In the genomic region with DNA sequence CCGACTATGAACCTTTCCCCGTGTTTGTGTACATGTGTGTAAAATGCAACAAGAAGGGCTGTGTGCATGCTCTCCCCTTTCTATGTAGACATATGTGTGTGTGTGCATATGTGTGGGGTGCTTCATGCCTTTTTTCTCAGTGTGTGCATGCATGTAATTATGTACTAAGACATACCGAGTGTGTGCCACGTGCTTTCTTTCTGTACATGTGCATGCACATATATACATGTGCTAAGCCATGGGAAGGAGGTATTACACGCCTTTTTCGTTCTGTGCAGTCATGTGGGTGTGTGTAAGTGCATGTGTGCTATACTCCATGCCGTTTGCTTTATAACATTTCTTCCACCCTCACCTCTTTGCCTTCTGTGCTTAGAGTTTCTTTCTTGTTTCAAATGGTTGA, we compare ENCODE assay signal across 22 cellular contexts.
DNase-seq lines count a peak whose midpoint lies in the region; ATAC-seq, FAIRE-seq and TF ChIP-seq lines count a peak whose summit lies in the region.
"Had no signal": no experiment of that assay in that cellular context is flagged by ENCODE, and none has a peak within 500 bp of the region (broad histone marks: within the 10 kb centered on the region; RNA-seq: fewer than 3 reads in every experiment).

No MANE protein-coding gene starts in this region.

- DNase-seq in HepG2 (ENCODE audit: low spot score): no peak
- no peak for DNase-seq in right lobe of liver
- no peak for DNase-seq in mesenchymal stem cell
- no peak for DNase-seq in urothelium cell line (ENCODE audit: low spot score)
- no peak for DNase-seq in glomerular visceral epithelial cell (ENCODE audit: extremely low spot score)
- no peak for DNase-seq in activated CD8-positive, alpha-beta memory T cell treated with anti-CD3 and anti-CD28 coated beads, Interleukin-2, amount 10 ng/mL, durations not matched to agents 7 days and 5 days
- DNase-seq: C1 segment of cervical spinal cord; Calu3; CD4-positive, alpha-beta memory T cell; COR-L47; DMS53; DMS79 treated with DMSO at 0.1 percent for 48 hours; GF-D8; GOT3; HFFc6 had no signal

- no peak overlapping the region for H2BK120ac ChIP-seq in mesenchymal stem cell (ENCODE audit: low read depth, low read length)

- peak overlapping the region; percentile 3 for H4K91ac ChIP-seq in mesenchymal stem cell (ENCODE audit: low read length)

- WGBS in HepG2 (ENCODE audit: low lambda C conversion rate): under 1% methylated on average over 7 of the region's 7 CpGs
- 58% methylated on average over 7 of the region's 7 CpGs for WGBS in right lobe of liver (ENCODE audit: insufficient coverage, low coverage, low lambda C conversion rate, missing lambda C conversion rate)
- 88% methylated on average over 5 of the region's 7 CpGs for WGBS in mesenchymal stem cell

- H2AK5ac ChIP-seq in mesenchymal stem cell (ENCODE audit: low read length, severe bottlenecking): no peak overlapping the region

- no peaks in the 10 kb centered on the region for H3K4me1 Mint-ChIP-seq in activated CD8-positive, alpha-beta memory T cell treated with anti-CD3 and anti-CD28 coated beads, Interleukin-2, amount 10 ng/mL, durations not matched to agents 7 days and 5 days
- H3K4me1 Mint-ChIP-seq: B cell; CD4-positive, alpha-beta memory T cell had no signal

- H2BK15ac ChIP-seq in mesenchymal stem cell (ENCODE audit: low read depth, poor library complexity, severe bottlenecking): no peak overlapping the region

- H3K36me3 ChIP-seq in HepG2 (replicated peaks in 1 of 2; ENCODE audit: control insufficient read depth in 1 of 2, insufficient read depth in 2 of 2, low read length in 2 of 2) (no peaks in the 10 kb centered on the region), right lobe of liver (no peaks in the 10 kb centered on the region), mesenchymal stem cell (ENCODE audit: control insufficient read depth in 1 of 2, insufficient read depth in 2 of 2, low read depth in 1 of 2, low read length in 2 of 2) (no peaks in the 10 kb centered on the region)
- H3K36me3 ChIP-seq: HAP-1 had no signal

- H4K8ac ChIP-seq in mesenchymal stem cell (ENCODE audit: low read length): no peak overlapping the region

- TF ChIP-seq EP300 in HepG2 (IDR thresholded peaks at IDR 0.05; ENCODE audit: low read depth in 2 of 2, low read length in 2 of 2) (no peak), HepG2 (CRISPR knock-in tag; IDR thresholded peaks at IDR 0.05; ENCODE audit: borderline replicate concordance) (no peak)

- no peaks in the 10 kb centered on the region for H3K36me3 Mint-ChIP-seq in activated CD8-positive, alpha-beta memory T cell treated with anti-CD3 and anti-CD28 coated beads, Interleukin-2, amount 10 ng/mL, durations not matched to agents 7 days and 5 days
- H3K36me3 Mint-ChIP-seq: CD4-positive, alpha-beta memory T cell had no signal

- H3K4me2 ChIP-seq in HepG2 (ENCODE audit: low read depth, low read length) (no peak overlapping the region), mesenchymal stem cell (ENCODE audit: low read length, poor library complexity, severe bottlenecking) (no peak overlapping the region)

- no peak overlapping the region for H3K14ac ChIP-seq in mesenchymal stem cell (ENCODE audit: low read length in 2 of 2)

- H2AFZ ChIP-seq in HepG2 (ENCODE audit: low read length) (no peak overlapping the region), mesenchymal stem cell (ENCODE audit: low read depth, low read length) (no peak overlapping the region)

- in situ Hi-C loops in HepG2 (cut with HindIII; ENCODE audit: extremely low pct_ligation_motif_present, low pct_unique_long_range_greater_than_20kb): no loop called here

- H3K23ac ChIP-seq in mesenchymal stem cell (ENCODE audit: low read length in 2 of 2): no peak overlapping the region

- no peaks in the 10 kb centered on the region for H3K27me3 Mint-ChIP-seq in activated CD8-positive, alpha-beta memory T cell treated with anti-CD3 and anti-CD28 coated beads, Interleukin-2, amount 10 ng/mL, durations not matched to agents 7 days and 5 days
- H3K27me3 Mint-ChIP-seq: CD4-positive, alpha-beta memory T cell had no signal

- POLR2A ChIA-PET in HepG2 (lab: Yijun Ruan, JAX): no interaction called here

- H3K9ac ChIP-seq in HepG2 (ENCODE audit: insufficient read depth, low read depth, low read length) (no peak overlapping the region), mesenchymal stem cell (ENCODE audit: low read length) (no peak overlapping the region)

- no peaks in the 10 kb centered on the region for H3K9me3 ChIP-seq in HepG2 (ENCODE audit: low read length)
- no peaks in the 10 kb centered on the region for H3K9me3 ChIP-seq in right lobe of liver
- no peaks in the 10 kb centered on the region for H3K9me3 ChIP-seq in mesenchymal stem cell (ENCODE audit: control insufficient read depth, low read length)
- H3K9me3 ChIP-seq: HAP-1 had no signal

- H3K4me3 Mint-ChIP-seq in activated CD8-positive, alpha-beta memory T cell treated with anti-CD3 and anti-CD28 coated beads, Interleukin-2, amount 10 ng/mL, durations not matched to agents 7 days and 5 days: no peak overlapping the region
- H3K4me3 Mint-ChIP-seq: B cell; CD4-positive, alpha-beta memory T cell; HFFc6 had no signal

- TF ChIP-seq POLR2A in HepG2 (IDR thresholded peaks at IDR 0.05; ENCODE audit: insufficient read depth in 1 of 2, low read depth in 2 of 2, low read length in 2 of 2) (no peak), right lobe of liver (IDR thresholded peaks at IDR 0.05) (no peak)

- no peaks in the 10 kb centered on the region for H3K79me2 ChIP-seq in HepG2 (ENCODE audit: insufficient read depth, low read length)

- H3K4me3 ChIP-seq in HepG2 (replicated peaks in 1 of 3; ENCODE audit: insufficient read depth in 1 of 3, low read depth in 2 of 3, low read length in 3 of 3) (no peak overlapping the region), right lobe of liver (no peak overlapping the region), mesenchymal stem cell (ENCODE audit: insufficient read depth in 1 of 2, low read depth in 1 of 2, low read length in 2 of 2) (no peak overlapping the region)
- H3K4me3 ChIP-seq: HAP-1 had no signal

- H3K4me1 ChIP-seq in HepG2 (ENCODE audit: insufficient read depth, low read length): no peaks in the 10 kb centered on the region
- H3K4me1 ChIP-seq in right lobe of liver: no peaks in the 10 kb centered on the region
- no peaks in the 10 kb centered on the region for H3K4me1 ChIP-seq in mesenchymal stem cell (ENCODE audit: control insufficient read depth, insufficient read depth, low read depth, low read length)

- ATAC-seq in HepG2 (no peak), right lobe of liver (no peak)
- no peak for ATAC-seq in activated CD8-positive, alpha-beta memory T cell treated with anti-CD3 and anti-CD28 coated beads, Interleukin-2, amount 10 ng/mL, durations not matched to agents 7 days and 5 days

- H3K18ac ChIP-seq in mesenchymal stem cell (ENCODE audit: low read depth in 1 of 2, low read length in 2 of 2): no peak overlapping the region

- no peak overlapping the region for H3K4ac ChIP-seq in mesenchymal stem cell (ENCODE audit: low read depth in 1 of 2, low read length in 2 of 2)

- no peak overlapping the region for H3K27ac Mint-ChIP-seq in activated CD8-positive, alpha-beta memory T cell treated with anti-CD3 and anti-CD28 coated beads, Interleukin-2, amount 10 ng/mL, durations not matched to agents 7 days and 5 days
- H3K27ac Mint-ChIP-seq: B cell; CD4-positive, alpha-beta memory T cell; HFFc6 had no signal

- intact Hi-C loops in HepG2 (cut with micrococcal nuclease; ENCODE audit: unreplicated experiment) (no loop called here), right lobe of liver (cut with DNase I) (no loop called here)

- FAIRE-seq in HepG2 (lab: Jason Lieb, UNC) (no peak), urothelium cell line (lab: Jason Lieb, UNC) (peak; percentile 56)
- FAIRE-seq: A204.1, GM12891, GM18507, H54 had no signal

- TF ChIP-seq RAD21 in HepG2 (CRISPR knock-in tag; IDR thresholded peaks at IDR 0.05): no peak

- peaks cover 4% of the 10 kb centered on the region for H3K9me3 Mint-ChIP-seq in activated CD8-positive, alpha-beta memory T cell treated with anti-CD3 and anti-CD28 coated beads, Interleukin-2, amount 10 ng/mL, durations not matched to agents 7 days and 5 days (ENCODE audit: low read depth)
- H3K9me3 Mint-ChIP-seq: HFFc6 had no signal

- no peaks in the 10 kb centered on the region for H4K20me1 ChIP-seq in HepG2 (ENCODE audit: insufficient read depth, low read length)

- H3K27me3 ChIP-seq in HepG2 (ENCODE audit: control insufficient read depth in 1 of 2, insufficient read depth in 2 of 2, low read length in 2 of 2) (no peaks in the 10 kb centered on the region; a peak in 2 of 5 replicates), right lobe of liver (no peaks in the 10 kb centered on the region), mesenchymal stem cell (ENCODE audit: control insufficient read depth in 1 of 2, insufficient read depth in 1 of 2, low read length in 2 of 2) (no peaks in the 10 kb centered on the region)

- TF ChIP-seq CTCF in HepG2 (CRISPR knock-in tag; IDR thresholded peaks at IDR 0.05) (no peak), right lobe of liver (IDR thresholded peaks at IDR 0.05) (no peak)

- BruUV-seq in HepG2 (replicated peaks; lab: Mats Ljungman, UMichigan): no TSS peak

- H3K79me1 ChIP-seq in mesenchymal stem cell (replicated peaks; ENCODE audit: low read length, poor library complexity, severe bottlenecking): no peaks in the 10 kb centered on the region

- no peak overlapping the region for H2BK12ac ChIP-seq in mesenchymal stem cell (ENCODE audit: low read length in 2 of 2)

- H2BK5ac ChIP-seq in mesenchymal stem cell (ENCODE audit: low read depth, low read length, poor library complexity, severe bottlenecking): no peak overlapping the region

- CTCF ChIA-PET in HepG2 (lab: Yijun Ruan, JAX; ENCODE audit: low intra/inter-chr PET ratio, low total read pairs): no interaction called here
- CTCF ChIA-PET in activated CD8-positive, alpha-beta memory T cell treated with anti-CD3 and anti-CD28 coated beads, Interleukin-2, amount 10 ng/mL, durations not matched to agents 7 days and 5 days (lab: Charles Lee): no interaction called here

- H3K27ac ChIP-seq in HepG2 (ENCODE audit: extremely low read length, insufficient read depth, low read length) (no peak overlapping the region), right lobe of liver (no peak overlapping the region), mesenchymal stem cell (ENCODE audit: low read length, poor library complexity, severe bottlenecking) (no peak overlapping the region)
- H3K27ac ChIP-seq: 22Rv1 had no signal
